In the genomic region with DNA sequence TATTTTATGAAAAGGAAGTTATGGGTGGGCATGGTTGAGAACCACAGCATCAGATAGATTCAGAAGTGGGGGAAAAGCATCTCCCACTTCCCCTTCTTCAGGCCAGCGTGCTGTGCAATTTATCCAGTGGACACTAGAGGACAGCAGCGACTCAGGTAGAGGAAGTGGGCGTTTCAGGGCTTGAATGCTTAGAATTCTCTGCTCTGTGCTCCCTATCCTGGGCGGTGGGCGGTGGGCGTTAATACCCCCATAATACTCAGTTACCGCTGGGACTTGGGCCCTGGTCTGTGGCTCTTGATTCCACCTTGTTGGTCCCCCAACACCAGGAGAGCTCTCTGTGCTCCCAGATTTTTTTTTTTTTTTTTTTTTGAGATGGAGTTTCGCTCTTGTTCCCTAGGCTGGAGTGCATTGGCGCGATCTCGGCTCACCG, we compare ENCODE assay signal across 8 cellular contexts. TPM values are rescaled to one million over a fixed set of nuclear protein-coding genes. Genes with fewer than 3 reads are reported as not detected.
DNase-seq lines count a peak whose midpoint lies in the region; ATAC-seq and TF ChIP-seq lines count a peak whose summit lies in the region.

No MANE protein-coding gene starts in this region.

- DNase-seq in Ammon's horn (ENCODE audit: low spot score) (peak; percentile 43), H4 (ENCODE audit: low spot score) (peak; percentile 65), NCI-H774 (lab: John Stamatoyannopoulos, UW) (peak; percentile 75), esophagus muscularis mucosa (ENCODE audit: extremely low spot score) (no peak), vagina (ENCODE audit: extremely low spot score in 2 of 2) (no peak), 8988T (no peak)
- DNase-seq in activated CD8-positive, alpha-beta memory T cell treated with anti-CD3 and anti-CD28 coated beads, Interleukin-2, amount 10 ng/mL, durations not matched to agents 7 days and 5 days: peak; percentile 78

- peak; percentile 49 to 83 (median 50) for TF ChIP-seq CTCF in esophagus muscularis mucosa (IDR thresholded peaks at IDR 0.05)
- TF ChIP-seq CTCF in neutrophil (IDR thresholded peaks at IDR 0.05): peak; percentile 57
- peak in 2 of 3 experiments; percentile 38 to 47 for TF ChIP-seq CTCF in vagina (IDR thresholded peaks at IDR 0.05)

- 40% methylated on average over 11 of the region's 12 CpGs for WGBS in esophagus muscularis mucosa

- H3K4me1 ChIP-seq in esophagus muscularis mucosa (no peaks in the 10 kb centered on the region), neutrophil (ENCODE audit: control insufficient read depth in 1 of 2, insufficient read depth in 1 of 2, low read depth in 1 of 2, low read length in 1 of 2) (no peaks in the 10 kb centered on the region), vagina (no peaks in the 10 kb centered on the region)

- H3K27ac Mint-ChIP-seq in activated CD8-positive, alpha-beta memory T cell treated with anti-CD3 and anti-CD28 coated beads, Interleukin-2, amount 10 ng/mL, durations not matched to agents 7 days and 5 days: no peak overlapping the region

- no peaks in the 10 kb centered on the region for H3K27me3 Mint-ChIP-seq in activated CD8-positive, alpha-beta memory T cell treated with anti-CD3 and anti-CD28 coated beads, Interleukin-2, amount 10 ng/mL, durations not matched to agents 7 days and 5 days

- no peak overlapping the region for H3K27ac ChIP-seq in esophagus muscularis mucosa (replicated peaks in 1 of 4)
- no peak overlapping the region for H3K27ac ChIP-seq in neutrophil
- H3K27ac ChIP-seq in vagina: no peak overlapping the region

- no peaks in the 10 kb centered on the region for H3K36me3 ChIP-seq in esophagus muscularis mucosa
- no peaks in the 10 kb centered on the region for H3K36me3 ChIP-seq in neutrophil
- no peaks in the 10 kb centered on the region for H3K36me3 ChIP-seq in vagina

- intact Hi-C loops in esophagus muscularis mucosa (cut with DNase I) (no loop called here), vagina (cut with DNase I) (no loop called here)

- H3K9me3 Mint-ChIP-seq in activated CD8-positive, alpha-beta memory T cell treated with anti-CD3 and anti-CD28 coated beads, Interleukin-2, amount 10 ng/mL, durations not matched to agents 7 days and 5 days (ENCODE audit: low read depth): no peaks in the 10 kb centered on the region

- H3K27me3 ChIP-seq in esophagus muscularis mucosa (no peaks in the 10 kb centered on the region), neutrophil (no peaks in the 10 kb centered on the region), vagina (no peaks in the 10 kb centered on the region)

- H3K4me3 ChIP-seq in esophagus muscularis mucosa (peak overlapping the region in 1 of 4 donors; percentile 14), neutrophil (ENCODE audit: low read depth in 1 of 2, low read length in 1 of 2) (no peak overlapping the region), vagina (no peak overlapping the region)

- H3K4me3 Mint-ChIP-seq in activated CD8-positive, alpha-beta memory T cell treated with anti-CD3 and anti-CD28 coated beads, Interleukin-2, amount 10 ng/mL, durations not matched to agents 7 days and 5 days: no peak overlapping the region

- ATAC-seq in activated CD8-positive, alpha-beta memory T cell treated with anti-CD3 and anti-CD28 coated beads, Interleukin-2, amount 10 ng/mL, durations not matched to agents 7 days and 5 days: peak; percentile 91

- H3K9me3 ChIP-seq in esophagus muscularis mucosa (no peaks in the 10 kb centered on the region), neutrophil (no peaks in the 10 kb centered on the region), vagina (no peaks in the 10 kb centered on the region)

- no peak for TF ChIP-seq POLR2A in esophagus muscularis mucosa (IDR thresholded peaks at IDR 0.05; ENCODE audit: low read depth)
- TF ChIP-seq POLR2A in vagina (IDR thresholded peaks at IDR 0.05): no peak

- H3K36me3 Mint-ChIP-seq in activated CD8-positive, alpha-beta memory T cell treated with anti-CD3 and anti-CD28 coated beads, Interleukin-2, amount 10 ng/mL, durations not matched to agents 7 days and 5 days: no peaks in the 10 kb centered on the region

- CTCF ChIA-PET in activated CD8-positive, alpha-beta memory T cell treated with anti-CD3 and anti-CD28 coated beads, Interleukin-2, amount 10 ng/mL, durations not matched to agents 7 days and 5 days (lab: Charles Lee): interaction anchor here (0.6 to 5.1 kb wide), 19 partner anchors 8 to 202 kb away, joined by 3 to 35 read pairs (median 4); a partner anchor contains a TSS

- TF ChIP-seq EP300 in esophagus muscularis mucosa (IDR thresholded peaks at IDR 0.05): no peak

- H3K4me1 Mint-ChIP-seq in activated CD8-positive, alpha-beta memory T cell treated with anti-CD3 and anti-CD28 coated beads, Interleukin-2, amount 10 ng/mL, durations not matched to agents 7 days and 5 days: peaks cover 13% of the 10 kb centered on the region

RNA-seq across cellular contexts. Expression of a gene that starts 3.7 kb away (rescaled TPM):
- not detected in 2 replicates for total RNA-seq in H4 (2014; rRNA removed; shearing (Covaris generic))
- total RNA-seq in activated CD8-positive, alpha-beta memory T cell treated with anti-CD3 and anti-CD28 coated beads, Interleukin-2, amount 10 ng/mL, durations not matched to agents 7 days and 5 days: not detected
- not detected for total RNA-seq in esophagus muscularis mucosa
- total RNA-seq in vagina: not detected

RNA-seq across cellular contexts. Expression of a gene that starts 16.6 kb away (rescaled TPM):
- total RNA-seq in H4 (2014; rRNA removed; shearing (Covaris generic)): 0.66 and 1.1 TPM in 2 replicates
- 10 to 100 TPM; 13.5 to 18.5 TPM for total RNA-seq in activated CD8-positive, alpha-beta memory T cell treated with anti-CD3 and anti-CD28 coated beads, Interleukin-2, amount 10 ng/mL, durations not matched to agents 7 days and 5 days
- not detected for total RNA-seq in esophagus muscularis mucosa
- 0.49 TPM for total RNA-seq in vagina

RNA-seq across cellular contexts. Expression of a gene that starts 34.1 kb away (rescaled TPM):
- not detected in 2 replicates for total RNA-seq in H4 (2014; rRNA removed; shearing (Covaris generic))
- not detected for total RNA-seq in activated CD8-positive, alpha-beta memory T cell treated with anti-CD3 and anti-CD28 coated beads, Interleukin-2, amount 10 ng/mL, durations not matched to agents 7 days and 5 days
- total RNA-seq in esophagus muscularis mucosa: under 1 TPM in 1 of 4 donors, not detected in 3; 0.42 TPM
- not detected for total RNA-seq in vagina

RNA-seq across cellular contexts. Expression of a gene that starts 39.4 kb away (rescaled TPM):
- total RNA-seq in H4 (2014; rRNA removed; shearing (Covaris generic)): not detected in 2 replicates
- not detected for total RNA-seq in activated CD8-positive, alpha-beta memory T cell treated with anti-CD3 and anti-CD28 coated beads, Interleukin-2, amount 10 ng/mL, durations not matched to agents 7 days and 5 days
- total RNA-seq in esophagus muscularis mucosa: 10 to 100 TPM; 11.2 to 59.8 (median 54.7) TPM
- total RNA-seq in vagina: 93.1 TPM

RNA-seq across cellular contexts. Expression of a gene that starts 54.2 kb away (rescaled TPM):
- total RNA-seq in H4 (2014; rRNA removed; shearing (Covaris generic)): not detected in 2 replicates
- not detected for total RNA-seq in activated CD8-positive, alpha-beta memory T cell treated with anti-CD3 and anti-CD28 coated beads, Interleukin-2, amount 10 ng/mL, durations not matched to agents 7 days and 5 days
- total RNA-seq in esophagus muscularis mucosa (not detected), vagina (not detected)

Comparison
In these comparisons a context has a peak if more than half of its experiments do, and no peak if none do; other contexts are left out.
1. DNase-seq: peak in Ammon's horn (single experiment), H4 (single experiment), NCI-H774 (single experiment) and activated CD8-positive, alpha-beta memory T cell treated with anti-CD3 and anti-CD28 coated beads, Interleukin-2, amount 10 ng/mL, durations not matched to agents 7 days and 5 days (single experiment); none in esophagus muscularis mucosa (single experiment), vagina (0 of 2) and 8988T (single experiment).
2. Peak in every context shown above with its lines, with median percentiles within 50 percentile points of each other: CTCF ChIP-seq.